Comparison of ENCODE assay signal across 8 cellular contexts in genomic region chr17:59165933-59166342, GRCh38. TPM values are rescaled to one million over a fixed set of nuclear protein-coding genes. Genes with fewer than 3 reads are reported as not detected.
A peak's percentile ranks its signal among the peaks of the same experiment; 100 is the strongest.
DNase-seq lines count a peak whose midpoint lies in the region; ATAC-seq and TF ChIP-seq lines count a peak whose summit lies in the region.

No MANE protein-coding gene starts in this region.

- DNase-seq in AML-193 (lab: John Stamatoyannopoulos, UW) (peak; percentile 44 to 66), NB4 (ENCODE audit: low read depth) (peak; percentile 52), naive B cell (peak; percentile 6), GF-D8 (lab: John Stamatoyannopoulos, UW) (no peak), posterior vena cava (ENCODE audit: low spot score) (no peak)
- peak; percentile 28 to 35 for DNase-seq in activated CD4-positive, alpha-beta T cell treated with anti-CD3 and anti-CD28 coated beads for 4 hours
- peak; percentile 17 for DNase-seq in effector CD4-positive, alpha-beta T cell

- TF ChIP-seq CTCF in NB4 (IDR thresholded peaks at IDR 0.05; ENCODE audit: low read depth, low read length) = peak; percentile 66

- no peaks in the 10 kb centered on the region for H3K27me3 Mint-ChIP-seq in naive B cell

- ATAC-seq in GM18502 (IDR thresholded peaks at IDR 0.05; ENCODE audit: poor library complexity, unreplicated experiment) (peak; percentile 48), naive B cell (ENCODE audit: low read depth in 2 of 2) (peak; percentile 63 to 72)

- no peaks in the 10 kb centered on the region for H3K36me3 Mint-ChIP-seq in naive B cell

- intact Hi-C loops in posterior vena cava (cut with DNase I) = no loop called here

- H3K4me3 ChIP-seq in NB4 (ENCODE audit: low read depth, low read length) = no peak overlapping the region

- H3K4me3 Mint-ChIP-seq in naive B cell = no peak overlapping the region

- H3K4me1 Mint-ChIP-seq in naive B cell = peaks cover 5 to 7% (median 6%) of the 10 kb centered on the region in 3 donors

- no peaks in the 10 kb centered on the region for H3K9me3 Mint-ChIP-seq in naive B cell

- H3K27ac Mint-ChIP-seq in naive B cell = peak overlapping the region in 2 of 6 donors; percentile 76 to 80

- no peak for TF ChIP-seq POLR2A in NB4 (IDR thresholded peaks at IDR 0.05; ENCODE audit: extremely low read depth, insufficient read length)

RNA-seq across cellular contexts. Expression of gene PRR11, which starts 10.4 kb away (rescaled TPM):
- under 1 TPM in 3 of 6 donors, not detected in 3; 0.16 to 0.47 (median 0.26) TPM for polyA plus RNA-seq in naive B cell (ENCODE audit: low read depth in 6 of 6)
- total RNA-seq in posterior vena cava = 1 to 10 TPM in 1 of 2 donors, under 1 TPM in 1; 0.81 to 2.0 TPM

RNA-seq across cellular contexts. Expression of gene SKA2, which starts 11.0 kb away (rescaled TPM):
- 10 to 100 TPM; 25.1 to 33.1 (median 29.4) TPM for polyA plus RNA-seq in naive B cell (ENCODE audit: low read depth in 6 of 6)
- total RNA-seq in posterior vena cava = 10 to 100 TPM; 28.9 to 33.4 TPM

RNA-seq across cellular contexts. Expression of gene SMG8, which starts 43.9 kb away (rescaled TPM):
- polyA plus RNA-seq in naive B cell (ENCODE audit: low read depth in 6 of 6) = 10 to 100 TPM; 15.3 to 21.5 (median 19.6) TPM
- total RNA-seq in posterior vena cava = 1 to 10 TPM; 6.9 to 8.2 TPM

RNA-seq across cellular contexts. Expression of gene GDPD1, which starts 54.4 kb away (rescaled TPM):
- 1 to 10 TPM in 3 of 6 donors, under 1 TPM in 3; 0.38 to 1.8 (median 1.1) TPM for polyA plus RNA-seq in naive B cell (ENCODE audit: low read depth in 6 of 6)
- 1 to 10 TPM; 2.5 to 2.7 TPM for total RNA-seq in posterior vena cava

RNA-seq across cellular contexts. Expression of gene TRIM37, which starts 59.3 kb away (rescaled TPM):
- polyA plus RNA-seq in naive B cell (ENCODE audit: low read depth in 6 of 6) = 1 to 10 TPM; 4.9 to 8.5 (median 6.9) TPM
- 10 to 100 TPM; 19.7 to 19.8 TPM for total RNA-seq in posterior vena cava

Comparison
In these comparisons a context has a peak if more than half of its experiments do, and no peak if none do; other contexts are left out.
1. DNase-seq: peak in AML-193 (2 of 2), NB4 (single experiment), activated CD4-positive, alpha-beta T cell treated with anti-CD3 and anti-CD28 coated beads for 4 hours (2 of 2), effector CD4-positive, alpha-beta T cell (single experiment) and naive B cell (single experiment); none in GF-D8 (single experiment) and posterior vena cava (single experiment).